In genomic region chr16:86558355-86559193, GRCh38 we compare ENCODE assay signal across 25 cellular contexts. TPM values are rescaled to one million over a fixed set of nuclear protein-coding genes. Genes with fewer than 3 reads are reported as not detected.
A peak's percentile ranks its signal among the peaks of the same experiment; 100 is the strongest.
DNase-seq lines count a peak whose midpoint lies in the region; ATAC-seq and TF ChIP-seq lines count a peak whose summit lies in the region.
"Had no signal": no experiment of that assay in that cellular context is flagged by ENCODE, and none has a peak within 500 bp of the region (broad histone marks: within the 10 kb centered on the region; RNA-seq: fewer than 3 reads in every experiment).

No MANE protein-coding gene starts in this region.

- intact Hi-C loops in IMR-90 (cut with micrococcal nuclease): no loop called here

- H3K4ac ChIP-seq in IMR-90 (ENCODE audit: low read depth, low read length): no peak overlapping the region; the same call in 1 of the 2 replicates

- no peak for ATAC-seq in DND-41 (ENCODE audit: insufficient read depth, low read depth)
- no peak for ATAC-seq in IMR-90 (ENCODE audit: low read depth)
- ATAC-seq in HG02642 (IDR thresholded peaks at IDR 0.05; ENCODE audit: poor library complexity, unreplicated experiment): no peak

- H3K4me3 ChIP-seq in DND-41 (ENCODE audit: low read depth in 1 of 2, low read length in 2 of 2) (no peak overlapping the region), IMR-90 (ENCODE audit: insufficient read depth, low read depth, low read length) (no peak overlapping the region), choroid plexus epithelial cell (ENCODE audit: low read depth, low read length) (no peak overlapping the region), osteoblast (ENCODE audit: insufficient read depth, low read length) (no peak overlapping the region)
- H3K4me3 ChIP-seq: Peyer's patch had no signal

- no peak for TF ChIP-seq RAD21 in IMR-90 (IDR thresholded peaks at IDR 0.05; ENCODE audit: low read length)

- no peak overlapping the region for H2AK5ac ChIP-seq in IMR-90 (ENCODE audit: low read depth, low read length)

- H4K91ac ChIP-seq in IMR-90 (ENCODE audit: insufficient read depth, low read depth, low read length): no peak overlapping the region

- in situ Hi-C loops in IMR-90 (cut with MboI; ENCODE audit: low sequenced_read_pairs): no loop called here

- no peak overlapping the region for H4K5ac ChIP-seq in IMR-90 (ENCODE audit: low read depth, low read length)

- BruUV-seq in IMR-90 (replicated peaks; lab: Mats Ljungman, UMichigan): no TSS peak

- no peak overlapping the region for H2BK20ac ChIP-seq in IMR-90 (ENCODE audit: low read depth, low read length)

- no peak overlapping the region for H3K4me2 ChIP-seq in DND-41 (ENCODE audit: insufficient read depth, low read length)
- no peak overlapping the region for H3K4me2 ChIP-seq in IMR-90 (ENCODE audit: low read depth, low read length)
- no peak overlapping the region for H3K4me2 ChIP-seq in osteoblast (ENCODE audit: insufficient read depth, low read length)

- POLR2A ChIA-PET in IMR-90 (lab: Charles Lee; ENCODE audit: unreplicated experiment): interaction anchor here (0.7 kb wide), 1 partner anchor 611 kb away, joined by 3 read pairs; no protein-coding TSS in a partner anchor

- no peak overlapping the region for H4K8ac ChIP-seq in IMR-90 (ENCODE audit: low read depth in 2 of 2, low read length in 2 of 2)

- WGBS in IMR-90 (ENCODE audit: extremely low coverage in 2 of 2, insufficient read length in 1 of 2), 2 experiments: 74% methylated on average over 23 of the region's 28 CpGs; no CpG with 5 or more reads in 1 of the 2 experiments

- CTCF ChIA-PET in IMR-90 (lab: Yijun Ruan, JAX): interaction anchor here (0.5 to 0.6 kb wide), 2 partner anchors 12 to 701 kb away, joined by 3 read pairs; no protein-coding TSS in a partner anchor

- H2AFZ ChIP-seq in DND-41 (ENCODE audit: low read depth, low read length): 0 out of 2 replicates have a peak overlapping the region, but pooled peaks have one; percentile 31
- peak overlapping the region; percentile 70 for H2AFZ ChIP-seq in IMR-90 (replicated peaks; ENCODE audit: low read length, poor library complexity)
- no peak overlapping the region for H2AFZ ChIP-seq in osteoblast (ENCODE audit: low read length)

- TF ChIP-seq POLR2A in IMR-90 (IDR thresholded peaks at IDR 0.05; ENCODE audit: low read depth, low read length): no peak

- H3K9me3 ChIP-seq in DND-41 (ENCODE audit: insufficient read depth, low read length, severe bottlenecking) (no peaks in the 10 kb centered on the region), IMR-90 (ENCODE audit: control insufficient read depth, insufficient read depth, low read length) (no peaks in the 10 kb centered on the region), osteoblast (ENCODE audit: low read depth, low read length) (no peaks in the 10 kb centered on the region)
- H3K9me3 ChIP-seq: Peyer's patch had no signal

- peaks cover 24% of the 10 kb centered on the region for H3K4me1 ChIP-seq in DND-41 (ENCODE audit: insufficient read depth, low read length)
- peaks cover 7% of the 10 kb centered on the region; the same call in 1 of the 2 replicates for H3K4me1 ChIP-seq in IMR-90 (ENCODE audit: control insufficient read depth, insufficient read depth, low read length)
- H3K4me1 ChIP-seq in osteoblast (ENCODE audit: insufficient read depth, low read length): peaks cover 23% of the 10 kb centered on the region

- H3K36me3 ChIP-seq in DND-41 (ENCODE audit: insufficient read depth, low read length) (no peaks in the 10 kb centered on the region; the same call in 1 of the 2 replicates), IMR-90 (ENCODE audit: control insufficient read depth, insufficient read depth, low read length) (no peaks in the 10 kb centered on the region), osteoblast (ENCODE audit: insufficient read depth, low read length) (no peaks in the 10 kb centered on the region)
- H3K36me3 ChIP-seq: Peyer's patch had no signal

- H2BK5ac ChIP-seq in IMR-90 (ENCODE audit: low read depth, low read length, poor library complexity, severe bottlenecking): no peak overlapping the region

- DNase-seq in DND-41 (no peak), IMR-90 (no peak), choroid plexus epithelial cell (ENCODE audit: low read depth) (peak; percentile 12), osteoblast (ENCODE audit: insufficient read length, low spot score, missing footprints) (peak; percentile 55), midbrain (lab: John Stamatoyannopoulos, UW) (no peak), ureter (ENCODE audit: low spot score) (no peak), NCI-H2196 treated with DMSO at 0.1 percent for 48 hours (lab: John Stamatoyannopoulos, UW; ENCODE audit: unreplicated experiment) (no peak)
- DNase-seq: Calu3; CD8-positive, alpha-beta memory T cell; EL; GF-D8; H9; NCI-H1105; NCI-H146; NCI-H2029; NCI-H226; NCI-H510A treated with DMSO at 0.1 percent for 48 hours; NCI-H748 treated with DMSO at 0.1 percent for 48 hours; NK-92 treated with Interleukin-12 subunit alpha and Interleukin-12 subunit beta, amount 100 ng/mL, for 24 hours; Peyer's patch had no signal

- peaks cover 12 to 20% of the 10 kb centered on the region in 2 experiments; a peak in 3 of 4 replicates for H3K79me1 ChIP-seq in IMR-90 (ENCODE audit: low read depth in 1 of 2, low read length in 2 of 2)

- no peaks in the 10 kb centered on the region for H3K27me3 ChIP-seq in DND-41 (ENCODE audit: insufficient read depth, low read length, poor library complexity)
- H3K27me3 ChIP-seq in IMR-90 (ENCODE audit: control insufficient read depth, insufficient read depth, low read length): no peaks in the 10 kb centered on the region
- H3K27me3 ChIP-seq in osteoblast (ENCODE audit: insufficient read depth, low read length): no peaks in the 10 kb centered on the region
- H3K27me3 ChIP-seq: Peyer's patch had no signal

- H3K56ac ChIP-seq in IMR-90 (ENCODE audit: extremely low read depth, insufficient read depth, low read length): no peak overlapping the region

- H3K9ac ChIP-seq in DND-41 (ENCODE audit: low read depth, low read length) (no peak overlapping the region), IMR-90 (ENCODE audit: low read depth, low read length) (no peak overlapping the region)

- no peak overlapping the region for H3K23ac ChIP-seq in IMR-90 (ENCODE audit: low read depth, low read length)

- no peak for TF ChIP-seq CTCF in DND-41 (IDR thresholded peaks at IDR 0.05; ENCODE audit: borderline replicate concordance, extremely low read depth, low read length, poor library complexity, severe bottlenecking)
- no peak for TF ChIP-seq CTCF in IMR-90 (conservative IDR thresholded peaks at IDR 0.05; ENCODE audit: low read depth, low read length)
- no peak for TF ChIP-seq CTCF in choroid plexus epithelial cell (conservative IDR thresholded peaks at IDR 0.05; ENCODE audit: low read depth, low read length)
- TF ChIP-seq CTCF in osteoblast (IDR thresholded peaks at IDR 0.05; ENCODE audit: extremely low read depth, low read depth, low read length): no peak

- H3K9me1 ChIP-seq in IMR-90 (ENCODE audit: insufficient read depth, low read length): peaks cover 7% of the 10 kb centered on the region

- H3K79me2 ChIP-seq in DND-41 (ENCODE audit: insufficient read depth, low read length) (peaks cover 11% of the 10 kb centered on the region), osteoblast (ENCODE audit: insufficient read depth, low read length) (peaks cover 14% of the 10 kb centered on the region)

- H3K14ac ChIP-seq in IMR-90 (replicated peaks; ENCODE audit: low read depth, low read length): no peak overlapping the region

- H3K27ac ChIP-seq in DND-41 (ENCODE audit: low read length): no peak overlapping the region
- H3K27ac ChIP-seq in IMR-90 (ENCODE audit: insufficient read depth, low read length): no peak overlapping the region
- H3K27ac ChIP-seq in osteoblast (ENCODE audit: low read depth, low read length): no peak overlapping the region
- H3K27ac ChIP-seq: C4-2B, HL-60, Peyer's patch had no signal

- H4K20me1 ChIP-seq in DND-41 (ENCODE audit: insufficient read depth, low read length): no peaks in the 10 kb centered on the region
- H4K20me1 ChIP-seq in IMR-90 (ENCODE audit: insufficient read depth, low read length): no peaks in the 10 kb centered on the region
- no peaks in the 10 kb centered on the region for H4K20me1 ChIP-seq in osteoblast (ENCODE audit: insufficient read depth, low read length)

- dilution Hi-C loops in IMR-90 (cut with HindIII; ENCODE audit: low sequenced_read_pairs, unreplicated experiment): no loop called here

- H2AK9ac ChIP-seq in IMR-90 (replicated peaks; ENCODE audit: low read depth, low read length, poor library complexity): no peak overlapping the region

- no peak overlapping the region for H2BK15ac ChIP-seq in IMR-90 (ENCODE audit: low read depth, low read length)

- H2BK120ac ChIP-seq in IMR-90 (ENCODE audit: low read depth, low read length): no peak overlapping the region

- no peak overlapping the region for H3K18ac ChIP-seq in IMR-90 (ENCODE audit: low read depth, low read length)

TF ChIP-seq in IMR-90, 13 proteins besides CTCF, POLR2A, EP300 and RAD21 (continues in another document):
- no peak for TF ChIP-seq RFX5 (IDR thresholded peaks at IDR 0.05; ENCODE audit: low read depth, low read length)

RNA-seq across cellular contexts. Expression of gene MTHFSD, which starts 3.5 kb away (rescaled TPM):
- 7.8 and 8.2 TPM in 2 replicates for total RNA-seq in IMR-90 (2012; rRNA removed)
- 13.7 and 16.8 TPM in 2 replicates for polyA plus RNA-seq in IMR-90 (2012; rRNA removed)
- polyA plus RNA-seq in IMR-90 (2012; cell fraction: cytosol; rRNA removed): 5.6 and 7.9 TPM in 2 replicates
- polyA plus RNA-seq in IMR-90 (2012; cell fraction: nucleus; rRNA removed; ENCODE audit: low replicate concordance): 71.8 and 97.1 TPM in 2 replicates
- total RNA-seq in osteoblast: 18.5 and 20.3 TPM in 2 replicates
- 28.7 TPM for total RNA-seq in ureter

RNA-seq across cellular contexts. Expression of gene FOXC2, which starts 8.1 kb away (rescaled TPM):
- total RNA-seq in IMR-90 (2012; rRNA removed) (0.90 and 1.1 TPM in 2 replicates), osteoblast (2.2 and 2.4 TPM in 2 replicates), ureter (7.3 TPM)
- 6.4 and 9.2 TPM in 2 replicates for polyA plus RNA-seq in IMR-90 (2012; rRNA removed)
- 5.5 and 8.7 TPM in 2 replicates for polyA plus RNA-seq in IMR-90 (2012; cell fraction: cytosol; rRNA removed)
- 4.3 and 7.4 TPM in 2 replicates for polyA plus RNA-seq in IMR-90 (2012; cell fraction: nucleus; rRNA removed; ENCODE audit: low replicate concordance)
- total RNA-seq: CD8-positive, alpha-beta memory T cell; H9; HT-29; OCI-LY7 had no signal
- polyA plus RNA-seq: CD8-positive, alpha-beta memory T cell had no signal

RNA-seq across cellular contexts. Expression of gene FOXL1, which starts 19.8 kb away (rescaled TPM):
- total RNA-seq in IMR-90 (2012; rRNA removed) (15.2 and 23.9 TPM in 2 replicates), osteoblast (2.5 and 3.2 TPM in 2 replicates), ureter (10.9 TPM)
- polyA plus RNA-seq in IMR-90 (2012; rRNA removed): 25.8 and 29.9 TPM in 2 replicates
- polyA plus RNA-seq in IMR-90 (2012; cell fraction: cytosol; rRNA removed): 59.6 and 70.0 TPM in 2 replicates
- 22.9 and 59.6 TPM in 2 replicates for polyA plus RNA-seq in IMR-90 (2012; cell fraction: nucleus; rRNA removed; ENCODE audit: low replicate concordance)
- total RNA-seq: CD8-positive, alpha-beta memory T cell had no signal
- polyA plus RNA-seq: CD8-positive, alpha-beta memory T cell had no signal

RNA-seq across cellular contexts. Expression of gene FOXF1, which starts 48.2 kb away (rescaled TPM):
- 2.7 and 4.2 TPM in 2 replicates for total RNA-seq in IMR-90 (2012; rRNA removed)
- polyA plus RNA-seq in IMR-90 (2012; rRNA removed): 33.0 and 34.5 TPM in 2 replicates
- 33.7 and 84.8 TPM in 2 replicates for polyA plus RNA-seq in IMR-90 (2012; cell fraction: cytosol; rRNA removed)
- 98.2 and 101 TPM in 2 replicates for polyA plus RNA-seq in IMR-90 (2012; cell fraction: nucleus; rRNA removed; ENCODE audit: low replicate concordance)
- not detected in 2 replicates for total RNA-seq in osteoblast
- 31.7 TPM for total RNA-seq in ureter
- total RNA-seq: Calu3; CD8-positive, alpha-beta memory T cell; H9; HT-29; OCI-LY7 had no signal
- polyA plus RNA-seq: CD8-positive, alpha-beta memory T cell had no signal

Comparison
In these comparisons a context has a peak if more than half of its experiments do, and no peak if none do; other contexts are left out.
1. DNase-seq: peak in choroid plexus epithelial cell (single experiment) and osteoblast (single experiment); none in DND-41 (single experiment), IMR-90 (single experiment), midbrain (single experiment), ureter (single experiment) and NCI-H2196 treated with DMSO at 0.1 percent for 48 hours (single experiment).